Comparison of ENCODE assay signal across 10 cellular contexts in genomic region chr17:77189148-77189547, GRCh38. TPM values are rescaled to one million over a fixed set of nuclear protein-coding genes. Genes with fewer than 3 reads are reported as not detected.
DNase-seq lines count a peak whose midpoint lies in the region; ATAC-seq lines count a peak whose summit lies in the region.
"Had no signal": no experiment of that assay in that cellular context is flagged by ENCODE, and none has a peak within 500 bp of the region (broad histone marks: within the 10 kb centered on the region; RNA-seq: fewer than 3 reads in every experiment).

No MANE protein-coding gene starts in this region.

- no peak overlapping the region for H3K4me3 ChIP-seq in H7 (ENCODE audit: insufficient read depth, low read depth, low read length)
- H3K4me3 ChIP-seq: ovary had no signal

- CTCF ChIA-PET in activated CD8-positive, alpha-beta memory T cell treated with anti-CD3 and anti-CD28 coated beads, Interleukin-2, amount 10 ng/mL, durations not matched to agents 7 days and 5 days (lab: Charles Lee) = interaction anchor here (0.7 to 2.1 kb wide), 4 partner anchors 48 to 354 kb away, joined by 3 to 5 read pairs (median 4); partner anchors contain the start of gene SEC14L1

- peaks cover 30% of the 10 kb centered on the region for H3K4me1 Mint-ChIP-seq in activated CD8-positive, alpha-beta memory T cell treated with anti-CD3 and anti-CD28 coated beads, Interleukin-2, amount 10 ng/mL, durations not matched to agents 7 days and 5 days
- peaks cover 33% of the 10 kb centered on the region for H3K4me1 Mint-ChIP-seq in stimulated activated memory B cell treated with anti-CD40 and anti-IgM and Interleukin-4, amounts not matched to agents 10 μg/mL and 1 μg/mL and 100 μg/mL, for 72 hours

- no peaks in the 10 kb centered on the region for H3K9me3 Mint-ChIP-seq in activated CD8-positive, alpha-beta memory T cell treated with anti-CD3 and anti-CD28 coated beads, Interleukin-2, amount 10 ng/mL, durations not matched to agents 7 days and 5 days (ENCODE audit: low read depth)
- no peaks in the 10 kb centered on the region for H3K9me3 Mint-ChIP-seq in stimulated activated memory B cell treated with anti-CD40 and anti-IgM and Interleukin-4, amounts not matched to agents 10 μg/mL and 1 μg/mL and 100 μg/mL, for 72 hours

- peaks cover 28% of the 10 kb centered on the region for H3K36me3 Mint-ChIP-seq in activated CD8-positive, alpha-beta memory T cell treated with anti-CD3 and anti-CD28 coated beads, Interleukin-2, amount 10 ng/mL, durations not matched to agents 7 days and 5 days
- H3K36me3 Mint-ChIP-seq in stimulated activated memory B cell treated with anti-CD40 and anti-IgM and Interleukin-4, amounts not matched to agents 10 μg/mL and 1 μg/mL and 100 μg/mL, for 72 hours = peaks cover 40% of the 10 kb centered on the region

- peaks cover 3% of the 10 kb centered on the region for H3K36me3 ChIP-seq in H7 (replicated peaks; ENCODE audit: control insufficient read depth, insufficient read depth, low read length)
- H3K36me3 ChIP-seq: ovary had no signal

- H3K27ac Mint-ChIP-seq in activated CD8-positive, alpha-beta memory T cell treated with anti-CD3 and anti-CD28 coated beads, Interleukin-2, amount 10 ng/mL, durations not matched to agents 7 days and 5 days = peak overlapping the region; percentile 87
- peak overlapping the region; percentile 86 for H3K27ac Mint-ChIP-seq in stimulated activated memory B cell treated with anti-CD40 and anti-IgM and Interleukin-4, amounts not matched to agents 10 μg/mL and 1 μg/mL and 100 μg/mL, for 72 hours

- ATAC-seq in HG03066 (IDR thresholded peaks at IDR 0.05; ENCODE audit: low read depth, unreplicated experiment) = peak; percentile 69
- peak; percentile 55 for ATAC-seq in activated CD8-positive, alpha-beta memory T cell treated with anti-CD3 and anti-CD28 coated beads, Interleukin-2, amount 10 ng/mL, durations not matched to agents 7 days and 5 days
- ATAC-seq in stimulated activated memory B cell treated with anti-CD40 and anti-IgM and Interleukin-4, amounts not matched to agents 10 μg/mL and 1 μg/mL and 100 μg/mL, for 72 hours = peak; percentile 94

- peak in 2 of 3 experiments; percentile 6 to 14 for DNase-seq in activated CD8-positive, alpha-beta memory T cell treated with anti-CD3 and anti-CD28 coated beads for 48 hours (ENCODE audit: low read depth in 2 of 3, low spot score in 2 of 3)
- DNase-seq in activated CD8-positive, alpha-beta memory T cell treated with anti-CD3 and anti-CD28 coated beads, Interleukin-2, amount 50 U/mL, for 4 hours = no peak
- DNase-seq in activated CD8-positive, alpha-beta memory T cell treated with anti-CD3 and anti-CD28 coated beads, Interleukin-2, amount 10 ng/mL, durations not matched to agents 7 days and 5 days = peak; percentile 60
- no peak for DNase-seq in foreskin melanocyte
- no peak for DNase-seq in H7
- no peak for DNase-seq in HuH-7 (ENCODE audit: low spot score)
- DNase-seq: MV-4-11, ovary had no signal

- H3K27me3 Mint-ChIP-seq in activated CD8-positive, alpha-beta memory T cell treated with anti-CD3 and anti-CD28 coated beads, Interleukin-2, amount 10 ng/mL, durations not matched to agents 7 days and 5 days = no peaks in the 10 kb centered on the region
- no peaks in the 10 kb centered on the region for H3K27me3 Mint-ChIP-seq in stimulated activated memory B cell treated with anti-CD40 and anti-IgM and Interleukin-4, amounts not matched to agents 10 μg/mL and 1 μg/mL and 100 μg/mL, for 72 hours

- peak overlapping the region; percentile 65 for H3K4me3 Mint-ChIP-seq in activated CD8-positive, alpha-beta memory T cell treated with anti-CD3 and anti-CD28 coated beads, Interleukin-2, amount 10 ng/mL, durations not matched to agents 7 days and 5 days
- peak overlapping the region; percentile 11 for H3K4me3 Mint-ChIP-seq in stimulated activated memory B cell treated with anti-CD40 and anti-IgM and Interleukin-4, amounts not matched to agents 10 μg/mL and 1 μg/mL and 100 μg/mL, for 72 hours

- no peaks in the 10 kb centered on the region for H3K27me3 ChIP-seq in H7 (ENCODE audit: control insufficient read depth, insufficient read depth, low read length)
- H3K27me3 ChIP-seq: ovary had no signal

RNA-seq across cellular contexts. Expression of gene SEC14L1, which starts 48.4 kb away (rescaled TPM):
- total RNA-seq in activated CD8-positive, alpha-beta memory T cell treated with anti-CD3 and anti-CD28 coated beads, Interleukin-2, amount 10 ng/mL, durations not matched to agents 7 days and 5 days = 100 to 1,000 TPM in 1 of 2 experiments, 10 to 100 TPM in 1; 98.5 to 146 TPM
- 45.9 and 68.3 TPM in 2 replicates for total RNA-seq in H7 (2014; rRNA removed; shearing (Covaris generic))

Comparison
In these comparisons a context has a peak if more than half of its experiments do, and no peak if none do; other contexts are left out.
1. DNase-seq: peak in activated CD8-positive, alpha-beta memory T cell treated with anti-CD3 and anti-CD28 coated beads for 48 hours (2 of 3) and activated CD8-positive, alpha-beta memory T cell treated with anti-CD3 and anti-CD28 coated beads, Interleukin-2, amount 10 ng/mL, durations not matched to agents 7 days and 5 days (single experiment); none in activated CD8-positive, alpha-beta memory T cell treated with anti-CD3 and anti-CD28 coated beads, Interleukin-2, amount 50 U/mL, for 4 hours (single experiment), foreskin melanocyte (single experiment), H7 (single experiment) and HuH-7 (single experiment).
2. Peak in every context shown above with its lines, with median percentiles within 50 percentile points of each other: ATAC-seq.